In genomic region chr2:217899231-217900009, GRCh38 we compare ENCODE assay signal across 9 cellular contexts.
DNase-seq lines count a peak whose midpoint lies in the region; ATAC-seq, FAIRE-seq and TF ChIP-seq lines count a peak whose summit lies in the region.
"Had no signal": no experiment of that assay in that cellular context is flagged by ENCODE, and none has a peak within 500 bp of the region (broad histone marks: within the 10 kb centered on the region; RNA-seq: fewer than 3 reads in every experiment).

No MANE protein-coding gene starts in this region.

- peak; percentile 80 for TF ChIP-seq RAD21 in HepG2 (CRISPR knock-in tag; IDR thresholded peaks at IDR 0.05)

- POLR2A ChIA-PET in HepG2 (lab: Yijun Ruan, JAX), result interaction anchor here (1.3 to 1.5 kb wide), 3 partner anchors 9 to 13 kb away, joined by 3 to 4 read pairs (median 4); no protein-coding TSS in a partner anchor

- no peak overlapping the region for H2AFZ ChIP-seq in GM23248
- H2AFZ ChIP-seq in HepG2 (ENCODE audit: low read length), result no peak overlapping the region

- H3K36me3 ChIP-seq in GM23248 (ENCODE audit: low read depth), result peaks cover 40% of the 10 kb centered on the region
- H3K36me3 ChIP-seq in bronchial epithelial cell (ENCODE audit: control insufficient read depth, insufficient read depth, low read length), result peaks cover 1% of the 10 kb centered on the region
- H3K36me3 ChIP-seq in HepG2 (replicated peaks in 1 of 2; ENCODE audit: control insufficient read depth in 1 of 2, insufficient read depth in 2 of 2, low read length in 2 of 2), result peaks cover 33 to 41% of the 10 kb centered on the region in 2 experiments

- TF ChIP-seq EP300 in HepG2 (IDR thresholded peaks at IDR 0.05; ENCODE audit: low read depth in 2 of 2, low read length in 2 of 2) (no peak), HepG2 (CRISPR knock-in tag; IDR thresholded peaks at IDR 0.05; ENCODE audit: borderline replicate concordance) (peak; percentile 35; the same call in 1 of the 2 replicates)

- peak; percentile 55 for ATAC-seq in HepG2
- no peak for ATAC-seq in HG02588 (IDR thresholded peaks at IDR 0.05; ENCODE audit: unreplicated experiment)

- H3K79me2 ChIP-seq in GM23248 (ENCODE audit: insufficient read depth) (peaks cover 87% of the 10 kb centered on the region), HepG2 (ENCODE audit: insufficient read depth, low read length) (peaks cover 25% of the 10 kb centered on the region)

- TF ChIP-seq POLR2A in HepG2 (IDR thresholded peaks at IDR 0.05; ENCODE audit: insufficient read depth in 1 of 2, low read depth in 2 of 2, low read length in 2 of 2), result no peak

- in situ Hi-C loops in GM23248 (cut with MboI) (no loop called here), HepG2 (cut with HindIII; ENCODE audit: extremely low pct_ligation_motif_present, low pct_unique_long_range_greater_than_20kb) (loop anchor here (5.0 kb wide), 1 partner anchor 107 kb away; no protein-coding TSS in a partner anchor)

- CTCF ChIA-PET in HepG2 (lab: Yijun Ruan, JAX; ENCODE audit: low intra/inter-chr PET ratio, low total read pairs), result interaction anchor here (0.9 to 2.2 kb wide), 7 partner anchors 9 to 114 kb away, joined by 3 to 16 read pairs (median 6); no protein-coding TSS in a partner anchor

- peak; percentile 30 for TF ChIP-seq CTCF in D721Med (IDR thresholded peaks at IDR 0.05; ENCODE audit: insufficient read depth, missing control alignments)
- TF ChIP-seq CTCF in bronchial epithelial cell (IDR thresholded peaks at IDR 0.05; ENCODE audit: insufficient read depth, low read length, severe bottlenecking), result peak; percentile 85
- TF ChIP-seq CTCF in HepG2 (CRISPR knock-in tag; IDR thresholded peaks at IDR 0.05), result peak; percentile 94

- peaks cover 41% of the 10 kb centered on the region for H3K4me1 ChIP-seq in GM23248 (ENCODE audit: insufficient read depth)
- peaks cover 69% of the 10 kb centered on the region for H3K4me1 ChIP-seq in HepG2 (ENCODE audit: insufficient read depth, low read length)

- 29 to 36% methylated on average over 11 of the region's 11 CpGs for WGBS in GM23248 (ENCODE audit: low coverage in 1 of 2, low lambda C conversion rate in 2 of 2, missing lambda C conversion rate in 2 of 2), 2 experiments
- 45% methylated on average over 9 of the region's 11 CpGs for WGBS in HepG2 (ENCODE audit: low lambda C conversion rate)

- intact Hi-C loops in HepG2 (cut with micrococcal nuclease; ENCODE audit: unreplicated experiment), result loop anchor here (1.0 to 5.0 kb wide), 3 partner anchors 9 to 112 kb away; no protein-coding TSS in a partner anchor

- no peaks in the 10 kb centered on the region for H3K9me3 ChIP-seq in GM23248 (ENCODE audit: low read depth)
- no peaks in the 10 kb centered on the region for H3K9me3 ChIP-seq in HepG2 (ENCODE audit: low read length)

- no peaks in the 10 kb centered on the region for H3K9me2 ChIP-seq in GM23248 (ENCODE audit: insufficient read depth)

- H3K27ac ChIP-seq in GM23248 (peak overlapping the region; percentile 72), HepG2 (ENCODE audit: extremely low read length, insufficient read depth, low read length) (peak overlapping the region; percentile 89)
- H3K27ac ChIP-seq: SK-N-MC had no signal

- H4K20me1 ChIP-seq in GM23248 (ENCODE audit: insufficient read depth) (no peaks in the 10 kb centered on the region), HepG2 (ENCODE audit: insufficient read depth, low read length) (peaks cover 3% of the 10 kb centered on the region; the same call in 1 of the 2 replicates)

- no TSS peak for BruUV-seq in HepG2 (replicated peaks; lab: Mats Ljungman, UMichigan)

- H3K4me2 ChIP-seq in GM23248 (ENCODE audit: unreplicated experiment) (peak overlapping the region; percentile 24), HepG2 (ENCODE audit: low read depth, low read length) (peak overlapping the region; percentile 81)

- H3F3A ChIP-seq in GM23248 (ENCODE audit: insufficient read depth), result peaks cover 60% of the 10 kb centered on the region

- H3K4me3 ChIP-seq in GM23248, result no peak overlapping the region
- no peak overlapping the region for H3K4me3 ChIP-seq in bronchial epithelial cell (ENCODE audit: low read depth, low read length)
- peak overlapping the region; percentile 48 to 63 (median 62); a peak in 5 of 6 replicates for H3K4me3 ChIP-seq in HepG2 (replicated peaks in 1 of 3; ENCODE audit: insufficient read depth in 1 of 3, low read depth in 2 of 3, low read length in 3 of 3)
- H3K4me3 ChIP-seq: SK-N-MC had no signal

- DNase-seq in D721Med (ENCODE audit: insufficient read length, low spot score) (no peak), GM23248 (peak; percentile 97), NCI-H510A treated with DMSO at 0.1 percent for 48 hours (lab: John Stamatoyannopoulos, UW) (peak; percentile 45), bronchial epithelial cell (ENCODE audit: low read depth) (peak; percentile 90), HepG2 (ENCODE audit: low spot score) (peak; percentile 86), urothelium cell line (ENCODE audit: low spot score) (peak; percentile 93), NCI-H2107 (lab: John Stamatoyannopoulos, UW) (no peak)

- H3K9ac ChIP-seq in GM23248 (peak overlapping the region; percentile 60; the same call in 1 of the 2 replicates), HepG2 (ENCODE audit: insufficient read depth, low read depth, low read length) (peak overlapping the region; percentile 64)

- FAIRE-seq in D721Med (lab: Jason Lieb, UNC) (no peak), bronchial epithelial cell (lab: Jason Lieb, UNC) (no peak), HepG2 (lab: Jason Lieb, UNC) (peak; percentile 80), urothelium cell line (lab: Jason Lieb, UNC) (peak; percentile 55)

- H3K27me3 ChIP-seq in GM23248 (replicated peaks; ENCODE audit: insufficient read depth) (no peaks in the 10 kb centered on the region), bronchial epithelial cell (ENCODE audit: control insufficient read depth, insufficient read depth, low read length) (no peaks in the 10 kb centered on the region), HepG2 (ENCODE audit: control insufficient read depth in 1 of 2, insufficient read depth in 2 of 2, low read length in 2 of 2) (no peaks in the 10 kb centered on the region)

TF ChIP-seq in HepG2, 621 proteins besides CTCF, POLR2A, EP300 and RAD21 (continues in another document):
- TF ChIP-seq KDM4B (CRISPR knock-in tag; IDR thresholded peaks at IDR 0.05) (peak; percentile 36; the same call in 1 of the 2 replicates), MAFG (CRISPR knock-in tag; IDR thresholded peaks at IDR 0.05) (no peak), HNRNPK (IDR thresholded peaks at IDR 0.05; ENCODE audit: low read depth, low read length, poor library complexity, severe bottlenecking) (no peak), NONO (IDR thresholded peaks at IDR 0.05) (no peak), NONO (CRISPR knock-in tag; conservative IDR thresholded peaks at IDR 0.05) (peak; percentile 76), HOXA3 (CRISPR knock-in tag; IDR thresholded peaks at IDR 0.05) (peak; percentile 11; the same call in 1 of the 2 replicates), SAP130 (CRISPR knock-in tag; IDR thresholded peaks at IDR 0.05; ENCODE audit: low read depth) (peak; percentile 89), GATAD2A (CRISPR knock-in tag; IDR thresholded peaks at IDR 0.05) (peak; percentile 79), PCBP2 (optimal IDR thresholded peaks at IDR 0.05; ENCODE audit: low read depth, low read length, poor library complexity, severe bottlenecking) (no peak), ZNF121 (CRISPR knock-in tag; IDR thresholded peaks at IDR 0.05) (peak; percentile 75), ZBTB39 (CRISPR knock-in tag; IDR thresholded peaks at IDR 0.05) (no peak; the same call in 1 of the 2 replicates), ZNF614 (CRISPR knock-in tag; IDR thresholded peaks at IDR 0.05; ENCODE audit: borderline replicate concordance) (0 out of 2 replicates have a peak, but pooled peaks have one; percentile 63), ZNF644 (CRISPR knock-in tag; IDR thresholded peaks at IDR 0.05; ENCODE audit: low read depth) (peak; percentile 66), HOMEZ (CRISPR knock-in tag; IDR thresholded peaks at IDR 0.05; ENCODE audit: low read depth) (0 out of 2 replicates have a peak, but pooled peaks have one; percentile 14), PRMT3 (CRISPR knock-in tag; IDR thresholded peaks at IDR 0.05; ENCODE audit: borderline replicate concordance, low read depth) (no peak), RFX5 (IDR thresholded peaks at IDR 0.05; ENCODE audit: low read depth, low read length) (no peak)

Comparison
In these comparisons a context has a peak if more than half of its experiments do, and no peak if none do; other contexts are left out.
1. DNase-seq: peak in GM23248 (single experiment), NCI-H510A treated with DMSO at 0.1 percent for 48 hours (single experiment), bronchial epithelial cell (single experiment), HepG2 (single experiment) and urothelium cell line (single experiment); none in D721Med (single experiment) and NCI-H2107 (single experiment).
2. CTCF ChIP-seq: peak in every context shown above with its lines; median percentile 94 in HepG2; 85 in bronchial epithelial cell; 30 in D721Med.
3. H3K4me3 ChIP-seq: peak in HepG2 (3 of 3); none in GM23248 (single experiment) and bronchial epithelial cell (single experiment).